In genomic region chr1:38287547-38287946, GRCh38 we compare ENCODE assay signal across 26 cellular contexts.
"Had no signal": no experiment of that assay in that cellular context is flagged by ENCODE, and none has a peak within 500 bp of the region (broad histone marks: within the 10 kb centered on the region; RNA-seq: fewer than 3 reads in every experiment).

No MANE protein-coding gene starts in this region.

- H3K9me3 ChIP-seq: heart left ventricle, pancreas, prostate gland, sigmoid colon, suprapubic skin, thoracic aorta, tibial artery, upper lobe of right lung had no signal

- DNase-seq: heart left ventricle; hypothalamus; islet precursor cell; mesendoderm; naive B cell; natural killer cell; nephron progenitor cell; nucleus accumbens; pancreas; posterior cingulate gyrus; retina; right cardiac atrium; sigmoid colon; stimulated activated CD4-positive, alpha-beta T cell treated with anti-CD3 and anti-CD28 coated beads, Interleukin-1b, Interleukin-23, amount 100 ng/mL, for 48 hours; stimulated activated CD4-positive, alpha-beta T cell treated with anti-CD3 and anti-CD28 coated beads, Interleukin-2, amount 100 ng/mL, for 48 hours; stimulated activated CD4-positive, alpha-beta T cell treated with anti-CD3 and anti-CD28 coated beads, Interleukin-4, amount 100 ng/mL, for 4 hours; stimulated activated naive CD4-positive, alpha-beta T cell; tibial artery; trophoblast cell; upper lobe of right lung had no signal

- ATAC-seq: heart left ventricle, natural killer cell, pancreas, right cardiac atrium, upper lobe of right lung had no signal

- H3K36me3 ChIP-seq: heart left ventricle, pancreas, prostate gland, sigmoid colon, suprapubic skin, thoracic aorta, tibial artery, upper lobe of right lung had no signal

- H3K4me3 ChIP-seq: heart left ventricle, lung, pancreas, prostate gland, sigmoid colon, smooth muscle cell, suprapubic skin, thoracic aorta, tibial artery, upper lobe of right lung had no signal

- H3K27me3 ChIP-seq: pancreas, upper lobe of right lung had no signal

- H3K4me1 ChIP-seq: pancreas, prostate gland, sigmoid colon, suprapubic skin, upper lobe of right lung had no signal

- FAIRE-seq: pancreas, urothelium cell line had no signal

- H3K27ac ChIP-seq: heart left ventricle, pancreas, prostate gland, sigmoid colon, suprapubic skin, thoracic aorta, tibial artery, upper lobe of right lung had no signal
